Comparison of ENCODE assay signal across 21 cellular contexts in genomic region chr4:143251348-143251747, GRCh38.
DNase-seq lines count a peak whose midpoint lies in the region; ATAC-seq, FAIRE-seq and TF ChIP-seq lines count a peak whose summit lies in the region.
"Had no signal": no experiment of that assay in that cellular context is flagged by ENCODE, and none has a peak within 500 bp of the region (broad histone marks: within the 10 kb centered on the region; RNA-seq: fewer than 3 reads in every experiment).

No MANE protein-coding gene starts in this region.

- no peaks in the 10 kb centered on the region for H3K79me2 ChIP-seq in PC-3 (ENCODE audit: low read length)
- no peaks in the 10 kb centered on the region for H3K79me2 ChIP-seq in keratinocyte (ENCODE audit: control insufficient read depth, insufficient read depth, low read length)

- H3F3A ChIP-seq in PC-3 (ENCODE audit: low read length, unreplicated experiment), result peaks cover 7% of the 10 kb centered on the region

- H3K27ac ChIP-seq in PC-3 (ENCODE audit: low read length) (peak overlapping the region; percentile 38), keratinocyte (ENCODE audit: control insufficient read depth, insufficient read depth, low read length) (peak overlapping the region; percentile 44), transverse colon (no peak overlapping the region), sigmoid colon (peak overlapping the region in 1 of 4 donors; percentile 59)
- H3K27ac ChIP-seq: BLaER1 treated with 17β-estradiol and CSF1 and Interleukin-3, amounts not matched to agents 10 nM and 100 nM; PC-9 had no signal

- in situ Hi-C loops in transverse colon (cut with MboI; ENCODE audit: low pct_ligation_motif_present in 1 of 4, low pct_unique_long_range_greater_than_20kb in 1 of 4, low sequenced_read_pairs in 3 of 4), result no loop called here

- H3K36me3 ChIP-seq in PC-3 (ENCODE audit: low read depth, low read length), result no peaks in the 10 kb centered on the region
- H3K36me3 ChIP-seq in keratinocyte (ENCODE audit: control insufficient read depth in 2 of 2, extremely low read depth in 1 of 2, insufficient read depth in 2 of 2, low read length in 2 of 2), result no peaks in the 10 kb centered on the region
- no peaks in the 10 kb centered on the region for H3K36me3 ChIP-seq in transverse colon
- no peaks in the 10 kb centered on the region for H3K36me3 ChIP-seq in sigmoid colon
- H3K36me3 ChIP-seq: BLaER1 treated with 17β-estradiol and CSF1 and Interleukin-3, amounts not matched to agents 10 nM and 100 nM had no signal

- no TSS peak for BruUV-seq in PC-3 (replicated peaks; lab: Mats Ljungman, UMichigan)

- H3K4me2 ChIP-seq in PC-3 (ENCODE audit: low read length), result peak overlapping the region; percentile 52
- peak overlapping the region; percentile 51 for H3K4me2 ChIP-seq in keratinocyte (ENCODE audit: control insufficient read depth, extremely low read depth, insufficient read depth, low read depth, low read length)
- H3K4me2 ChIP-seq: BLaER1 treated with 17β-estradiol and CSF1 and Interleukin-3, amounts not matched to agents 10 nM and 100 nM; PC-9 had no signal

- no peak overlapping the region for H2AFZ ChIP-seq in PC-3 (ENCODE audit: low read length)
- peak overlapping the region; percentile 49 for H2AFZ ChIP-seq in keratinocyte (ENCODE audit: control insufficient read depth, low read length)
- H2AFZ ChIP-seq: PC-9 had no signal

- WGBS in transverse colon (ENCODE audit: low coverage in 1 of 2), 2 donors, result 70 to 88% methylated on average over 1 of the region's 1 CpG
- WGBS in sigmoid colon, 2 donors, result 81 to 83% methylated on average over 1 of the region's 1 CpG

- intact Hi-C loops in PC-3 (cut with micrococcal nuclease) (no loop called here), transverse colon (cut with DNase I; ENCODE audit: low total_unique reads) (no loop called here), sigmoid colon (cut with DNase I) (no loop called here)

- H3K4me1 ChIP-seq in PC-3 (ENCODE audit: insufficient read depth, low read length) (peaks cover 33% of the 10 kb centered on the region), keratinocyte (ENCODE audit: control insufficient read depth, extremely low read depth, insufficient read depth, low read length) (peaks cover 29% of the 10 kb centered on the region), transverse colon (peaks cover 0 to 13% (median 10%) of the 10 kb centered on the region in 4 donors), sigmoid colon (peaks cover 0 to 24% (median 15%) of the 10 kb centered on the region in 4 donors)
- H3K4me1 ChIP-seq: BLaER1 treated with 17β-estradiol and CSF1 and Interleukin-3, amounts not matched to agents 10 nM and 100 nM had no signal

- POLR2A ChIA-PET in PC-3 (lab: Charles Lee; ENCODE audit: unreplicated experiment), result no interaction called here

- dilution Hi-C loops in keratinocyte (cut with MboI; ENCODE audit: extremely low pct_ligation_motif_present, low sequenced_read_pairs), result no loop called here

- no peaks in the 10 kb centered on the region for H4K20me1 ChIP-seq in PC-3 (ENCODE audit: low read length)
- H4K20me1 ChIP-seq in keratinocyte (ENCODE audit: control insufficient read depth, extremely low read depth, insufficient read depth, low read length), result no peaks in the 10 kb centered on the region
- H4K20me1 ChIP-seq: BLaER1 treated with 17β-estradiol and CSF1 and Interleukin-3, amounts not matched to agents 10 nM and 100 nM had no signal

- no peak overlapping the region for H3K9ac ChIP-seq in PC-3 (ENCODE audit: low read length)
- H3K9ac ChIP-seq in keratinocyte (ENCODE audit: control insufficient read depth, extremely low read depth, insufficient read depth, low read length), result no peak overlapping the region
- H3K9ac ChIP-seq: BLaER1 treated with 17β-estradiol and CSF1 and Interleukin-3, amounts not matched to agents 10 nM and 100 nM had no signal

- CTCF ChIA-PET in PC-3 (lab: Charles Lee), result no interaction called here

- no peak for TF ChIP-seq POLR2A in transverse colon (IDR thresholded peaks at IDR 0.05)
- no peak for TF ChIP-seq POLR2A in sigmoid colon (IDR thresholded peaks at IDR 0.05)

- H3K9me1 ChIP-seq in keratinocyte (ENCODE audit: control insufficient read depth, extremely low read depth, insufficient read depth, low read length), result no peaks in the 10 kb centered on the region

- TF ChIP-seq CTCF in PC-3 (conservative IDR thresholded peaks at IDR 0.05; ENCODE audit: low read depth, low read length) (no peak), epithelial cell of esophagus (IDR thresholded peaks at IDR 0.05; ENCODE audit: insufficient read depth, low read depth, low read length, missing control alignments) (no peak), keratinocyte (optimal IDR thresholded peaks at IDR 0.05 in 1 of 3, IDR thresholded peaks at IDR 0.05 in 1 of 3, conservative IDR thresholded peaks at IDR 0.05 in 1 of 3; ENCODE audit: extremely low read depth in 1 of 3, insufficient read depth in 2 of 3, low read length in 3 of 3) (no peak), transverse colon (IDR thresholded peaks at IDR 0.05) (no peak), sigmoid colon (IDR thresholded peaks at IDR 0.05) (no peak)

- no peak for TF ChIP-seq EP300 in transverse colon (IDR thresholded peaks at IDR 0.05; ENCODE audit: low read depth)
- no peak for TF ChIP-seq EP300 in sigmoid colon (IDR thresholded peaks at IDR 0.05)

- H3K4me3 ChIP-seq in PC-3 (ENCODE audit: low read length) (no peak overlapping the region), epithelial cell of esophagus (ENCODE audit: low read length) (no peak overlapping the region), keratinocyte (ENCODE audit: control insufficient read depth in 2 of 3, extremely low read depth in 1 of 3, insufficient read depth in 2 of 3, low read depth in 1 of 3, low read length in 3 of 3) (no peak overlapping the region), transverse colon (no peak overlapping the region), sigmoid colon (no peak overlapping the region)
- H3K4me3 ChIP-seq: BLaER1 treated with 17β-estradiol and CSF1 and Interleukin-3, amounts not matched to agents 10 nM and 100 nM; PC-9 had no signal

- no peaks in the 10 kb centered on the region for H3K27me3 ChIP-seq in PC-3 (ENCODE audit: low read length)
- no peaks in the 10 kb centered on the region for H3K27me3 ChIP-seq in keratinocyte (ENCODE audit: control insufficient read depth, extremely low read depth, insufficient read depth, low read length)
- H3K27me3 ChIP-seq in transverse colon, result no peaks in the 10 kb centered on the region
- H3K27me3 ChIP-seq in sigmoid colon, result no peaks in the 10 kb centered on the region
- H3K27me3 ChIP-seq: BLaER1 treated with 17β-estradiol and CSF1 and Interleukin-3, amounts not matched to agents 10 nM and 100 nM had no signal

- DNase-seq in PC-3 (no peak), epithelial cell of esophagus (ENCODE audit: low read depth) (peak; percentile 23), keratinocyte (ENCODE audit: low read depth, low spot score) (no peak), transverse colon (peak; percentile 19), sigmoid colon (no peak)
- no peak for DNase-seq in activated CD8-positive, alpha-beta memory T cell treated with anti-CD3 and anti-CD28 coated beads for 24 hours
- DNase-seq: Calu3; CD8-positive, alpha-beta T cell; DMS79; H9; Karpas-422; MM.1S; NCI-H1092; NCI-H1436 treated with DMSO at 0.1 percent for 48 hours; NCI-H2029; NCI-H345; NCI-H526 had no signal

- FAIRE-seq in keratinocyte (lab: Jason Lieb, UNC), result peak; percentile 17
- FAIRE-seq: HTR-8/SVneo had no signal

- H3K9me3 ChIP-seq in PC-3 (ENCODE audit: low read length) (no peaks in the 10 kb centered on the region), keratinocyte (ENCODE audit: control insufficient read depth, low read depth, low read length) (no peaks in the 10 kb centered on the region), transverse colon (no peaks in the 10 kb centered on the region), sigmoid colon (no peaks in the 10 kb centered on the region)
- H3K9me3 ChIP-seq: BLaER1 treated with 17β-estradiol and CSF1 and Interleukin-3, amounts not matched to agents 10 nM and 100 nM had no signal

- no peaks in the 10 kb centered on the region for H3K9me2 ChIP-seq in PC-3 (replicated peaks; ENCODE audit: low read length)

- ATAC-seq in PC-3, result peak; percentile 19
- no peak for ATAC-seq in GM21526 (IDR thresholded peaks at IDR 0.05; ENCODE audit: low FRiP score, unreplicated experiment)
- ATAC-seq: CD8-positive, alpha-beta T cell had no signal

Comparison
In these comparisons a context has a peak if more than half of its experiments do, and no peak if none do; other contexts are left out.
1. DNase-seq: peak in epithelial cell of esophagus (single experiment) and transverse colon (single experiment); none in PC-3 (single experiment), keratinocyte (single experiment), activated CD8-positive, alpha-beta memory T cell treated with anti-CD3 and anti-CD28 coated beads for 24 hours (single experiment) and sigmoid colon (single experiment).
2. H3K27ac ChIP-seq: peak in PC-3 (single experiment) and keratinocyte (single experiment); none in transverse colon (0 of 4).